ENCODE assay signal across 9 cellular contexts in genomic region chr9:118529210-118529609, GRCh38.
A peak's percentile ranks its signal among the peaks of the same experiment; 100 is the strongest.
DNase-seq lines count a peak whose midpoint lies in the region; ATAC-seq, FAIRE-seq and TF ChIP-seq lines count a peak whose summit lies in the region.
"Had no signal": no experiment of that assay in that cellular context is flagged by ENCODE, and none has a peak within 500 bp of the region (broad histone marks: within the 10 kb centered on the region; RNA-seq: fewer than 3 reads in every experiment).

No MANE protein-coding gene starts in this region.

- peak; percentile 54 for ATAC-seq in GM19438 (IDR thresholded peaks at IDR 0.05; ENCODE audit: low read depth, unreplicated experiment)
- ATAC-seq in HG03442 (IDR thresholded peaks at IDR 0.05; ENCODE audit: unreplicated experiment), result peak; percentile 53
- no peak for ATAC-seq in HG03045 (IDR thresholded peaks at IDR 0.05; ENCODE audit: unreplicated experiment)

- DNase-seq in AG10803 (ENCODE audit: low read depth), result peak; percentile 47
- DNase-seq in fibroblast of mammary gland (ENCODE audit: low read depth), result peak; percentile 30
- DNase-seq in GM13976 (ENCODE audit: low spot score), result no peak
- DNase-seq in HPDE6-E6E7 (ENCODE audit: extremely low spot score), result no peak
- DNase-seq in GM12891 (ENCODE audit: insufficient read length, low spot score), result no peak
- DNase-seq: activated naive CD8-positive, alpha-beta T cell treated with anti-CD3 and anti-CD28 coated beads for 36 hours had no signal

- in situ Hi-C loops in GM13976 (cut with MboI; ENCODE audit: low sequenced_read_pairs, unreplicated experiment), result loop anchor here (25.0 kb wide), 1 partner anchor 758 kb away; no protein-coding TSS in a partner anchor

- H3K4me3 ChIP-seq in AG10803 (ENCODE audit: low read length) (no peak overlapping the region), fibroblast of mammary gland (ENCODE audit: control insufficient read depth, low read depth, low read length) (no peak overlapping the region)

- TF ChIP-seq POLR2A in GM12891 (IDR thresholded peaks at IDR 0.05; ENCODE audit: low read depth, low read length), result no peak

- TF ChIP-seq CTCF in AG10803 (conservative IDR thresholded peaks at IDR 0.05; ENCODE audit: low read length) (no peak), fibroblast of mammary gland (conservative IDR thresholded peaks at IDR 0.05; ENCODE audit: control insufficient read depth, insufficient read depth, low read depth, low read length) (no peak), GM13976 (IDR thresholded peaks at IDR 0.05; ENCODE audit: borderline replicate concordance, control extremely low read depth, extremely low read depth, insufficient read depth, missing control alignments) (no peak)

- no peak for FAIRE-seq in GM12891 (lab: Jason Lieb, UNC)

TF ChIP-seq in GM12891, 5 proteins besides CTCF, POLR2A, EP300 and RAD21:
- TF ChIP-seq POU2F2 (IDR thresholded peaks at IDR 0.05; ENCODE audit: low read depth, low read length) (no peak), PAX5 (IDR thresholded peaks at IDR 0.05; ENCODE audit: insufficient read depth, low read length, severe bottlenecking) (no peak), POLR2AphosphoS5 (IDR thresholded peaks at IDR 0.05; ENCODE audit: low read depth, low read length) (no peak), TAF1 (IDR thresholded peaks at IDR 0.05; ENCODE audit: low read depth, low read length) (no peak), SPI1 (IDR thresholded peaks at IDR 0.05; ENCODE audit: low read depth, low read length) (no peak)

Comparison
In these comparisons a context has a peak if more than half of its experiments do, and no peak if none do; other contexts are left out.
1. DNase-seq: peak in AG10803 (single experiment) and fibroblast of mammary gland (single experiment); none in GM13976 (single experiment), HPDE6-E6E7 (single experiment) and GM12891 (single experiment).